28 cellular contexts compared by ENCODE assay signal in genomic region chr10:112131996-112132395, GRCh38.
"Had no signal": no experiment of that assay in that cellular context is flagged by ENCODE, and none has a peak within 500 bp of the region (broad histone marks: within the 10 kb centered on the region; RNA-seq: fewer than 3 reads in every experiment).

No MANE protein-coding gene starts in this region.

- H3K9me3 ChIP-seq: body of pancreas, heart right ventricle, lower lobe of right lung, ovary, sigmoid colon, upper lobe of right lung had no signal

- H3K4me2 ChIP-seq: smooth muscle cell had no signal

- ATAC-seq: activated CD8-positive, alpha-beta memory T cell treated with anti-CD3 and anti-CD28 coated beads, Interleukin-2, amount 10 ng/mL, durations not matched to agents 7 days and 5 days; activated naive CD4-positive, alpha-beta T cell treated with anti-CD3 and anti-CD28 coated beads, Interleukin-2, amount 50 U/mL, for 72 hours; body of pancreas; foreskin keratinocyte; heart right ventricle; lower lobe of right lung; stimulated activated memory B cell treated with anti-CD40 and anti-IgM and Interleukin-4, amounts not matched to agents 10 μg/mL and 1 μg/mL and 100 μg/mL, for 72 hours; stimulated activated naive CD8-positive, alpha-beta T cell treated with anti-CD3 and anti-CD28 coated beads, Interleukin-15, amount 100 ng/mL, for 72 hours; T-helper 17 cell; upper lobe of right lung; WTC11 had no signal

- H3K27ac ChIP-seq: body of pancreas, cardiac muscle cell, coronary artery, foreskin keratinocyte, heart right ventricle, lower lobe of right lung, ovary, sigmoid colon, upper lobe of right lung had no signal

- H3K36me3 ChIP-seq: cardiac muscle cell, heart right ventricle, lower lobe of right lung, ovary, sigmoid colon, upper lobe of right lung had no signal

- H3K4me3 ChIP-seq: body of pancreas, cardiac muscle cell, coronary artery, heart right ventricle, lower lobe of right lung, ovary, sigmoid colon, smooth muscle cell, upper lobe of right lung had no signal

- DNase-seq: activated CD4-positive, alpha-beta memory T cell treated with anti-CD3 and anti-CD28 coated beads, Interleukin-2, amount 10 ng/mL, durations not matched to agents 7 days and 5 days; activated CD4-positive, alpha-beta T cell treated with anti-CD3 and anti-CD28 coated beads for 1 hour; activated CD4-positive, alpha-beta T cell treated with anti-CD3 and anti-CD28 coated beads, Interleukin-2, amount 10 ng/mL, durations not matched to agents 7 days and 5 days; activated CD8-positive, alpha-beta memory T cell treated with anti-CD3 and anti-CD28 coated beads, Interleukin-2, amount 10 ng/mL, durations not matched to agents 7 days and 5 days; activated T-cell treated with anti-CD3 and anti-CD28 coated beads, Interleukin-2, amount 50 U/mL, for 48 hours; aorta; body of pancreas; foreskin keratinocyte; heart right ventricle; lower lobe of right lung; mesenchymal stem cell; ovary; retina; sigmoid colon; stimulated activated CD4-positive, alpha-beta T cell treated with anti-CD3 and anti-CD28 coated beads, Interleukin-1b, Interleukin-23, amount 100 ng/mL, for 48 hours; stimulated activated CD4-positive, alpha-beta T cell treated with anti-CD3 and anti-CD28 coated beads, Interleukin-4, amount 100 ng/mL, for 4 hours; stimulated activated CD8-positive, alpha-beta memory T cell treated with anti-CD3 and anti-CD28 coated beads, Interleukin-4, amount 100 ng/mL, for 48 hours; stimulated activated naive CD8-positive, alpha-beta T cell treated with anti-CD3 and anti-CD28 coated beads, Interleukin-15, amount 100 ng/mL, for 72 hours; substantia nigra; T-helper 17 cell; T1000; upper lobe of right lung had no signal

- H3K27me3 ChIP-seq: body of pancreas, cardiac muscle cell, foreskin keratinocyte, ovary, sigmoid colon, upper lobe of right lung had no signal

- H3K4me1 ChIP-seq: body of pancreas, foreskin keratinocyte, lower lobe of right lung, upper lobe of right lung had no signal
